Comparison of ENCODE assay signal across 8 cellular contexts in the genomic region with DNA sequence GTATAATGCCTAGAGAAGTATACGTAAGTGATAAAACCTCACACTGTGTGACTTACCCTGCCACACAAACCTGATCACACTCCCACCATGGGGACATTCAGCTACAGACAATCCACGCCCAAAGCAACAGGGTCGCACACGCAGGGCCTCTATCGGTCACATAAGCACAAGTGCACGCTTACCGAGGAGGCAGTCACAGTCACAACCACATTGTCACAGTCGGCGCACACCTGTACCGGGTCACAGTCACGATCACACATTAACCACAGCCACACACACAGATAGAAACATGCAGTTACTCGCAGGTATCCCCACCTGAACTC. TPM values are rescaled to one million over a fixed set of nuclear protein-coding genes. Genes with fewer than 3 reads are reported as not detected.
DNase-seq lines count a peak whose midpoint lies in the region; ATAC-seq and TF ChIP-seq lines count a peak whose summit lies in the region.

No MANE protein-coding gene starts in this region.

- no peaks in the 10 kb centered on the region for H3K27me3 Mint-ChIP-seq in stimulated activated naive CD8-positive, alpha-beta T cell treated with anti-CD3 and anti-CD28 coated beads, Interleukin-15, amount 100 ng/mL, for 72 hours

- H3K4me3 Mint-ChIP-seq in stimulated activated naive CD8-positive, alpha-beta T cell treated with anti-CD3 and anti-CD28 coated beads, Interleukin-15, amount 100 ng/mL, for 72 hours = peak overlapping the region; percentile 98 to 99

- H3K4me1 Mint-ChIP-seq in stimulated activated naive CD8-positive, alpha-beta T cell treated with anti-CD3 and anti-CD28 coated beads, Interleukin-15, amount 100 ng/mL, for 72 hours = peaks cover 29% of the 10 kb centered on the region

- H3K4me1 ChIP-seq in lower lobe of right lung = peaks cover 11% of the 10 kb centered on the region

- intact Hi-C loops in lower lobe of right lung (cut with DNase I) = no loop called here

- peak; percentile 22 for ATAC-seq in GM18867 (IDR thresholded peaks at IDR 0.05; ENCODE audit: unreplicated experiment)
- ATAC-seq in HG03342 (IDR thresholded peaks at IDR 0.05; ENCODE audit: unreplicated experiment) = peak; percentile 14
- ATAC-seq in lower lobe of right lung = peak in 1 of 2 donors; percentile 35
- peak; percentile 58 for ATAC-seq in stimulated activated naive CD8-positive, alpha-beta T cell treated with anti-CD3 and anti-CD28 coated beads, Interleukin-15, amount 100 ng/mL, for 72 hours

- TF ChIP-seq CTCF in BJ (IDR thresholded peaks at IDR 0.05; ENCODE audit: insufficient read depth, low read depth, low read length) (no peak), cardiac fibroblast (IDR thresholded peaks at IDR 0.05; ENCODE audit: low read depth, low read length) (no peak), lower lobe of right lung (IDR thresholded peaks at IDR 0.05) (no peak)

- H3K4me3 ChIP-seq in BJ (ENCODE audit: low read depth, low read length) (peak overlapping the region; percentile 51), cardiac fibroblast (replicated peaks in 1 of 2; ENCODE audit: low read depth in 2 of 2, low read length in 2 of 2) (peak overlapping the region; percentile 83 to 95), lower lobe of right lung (peak overlapping the region; percentile 86)

- H3K9me3 Mint-ChIP-seq in stimulated activated naive CD8-positive, alpha-beta T cell treated with anti-CD3 and anti-CD28 coated beads, Interleukin-15, amount 100 ng/mL, for 72 hours = peaks cover 11 to 30% of the 10 kb centered on the region in 2 donors

- CTCF ChIA-PET in BJ (lab: Yijun Ruan, JAX) = interaction anchor here (1.0 to 1.8 kb wide), 2 partner anchors 10 kb away, joined by 3 to 6 read pairs; no protein-coding TSS in a partner anchor

- H3K9me3 ChIP-seq in lower lobe of right lung = no peaks in the 10 kb centered on the region

- peak overlapping the region; percentile 100 for H3K27ac Mint-ChIP-seq in stimulated activated naive CD8-positive, alpha-beta T cell treated with anti-CD3 and anti-CD28 coated beads, Interleukin-15, amount 100 ng/mL, for 72 hours

- POLR2A ChIA-PET in BJ (lab: Charles Lee) = interaction anchor here (0.6 kb wide), 1 partner anchor 742 kb away, joined by 3 read pairs; no protein-coding TSS in a partner anchor

- H3K36me3 ChIP-seq in BJ (ENCODE audit: control insufficient read depth, insufficient read depth, low read length) (no peaks in the 10 kb centered on the region), lower lobe of right lung (no peaks in the 10 kb centered on the region)

- no peak for DNase-seq in BJ (ENCODE audit: low read depth)
- DNase-seq in RPMI7951 (ENCODE audit: low read depth) = peak; percentile 35
- DNase-seq in cardiac fibroblast (ENCODE audit: low read depth in 2 of 2) = peak; percentile 3 to 14
- no peak for DNase-seq in lower lobe of right lung
- peak in 1 of 2 donors; percentile 71 for DNase-seq in stimulated activated naive CD8-positive, alpha-beta T cell treated with anti-CD3 and anti-CD28 coated beads, Interleukin-15, amount 100 ng/mL, for 72 hours
- no peak for DNase-seq in putamen (ENCODE audit: low spot score)

- H3K27me3 ChIP-seq in BJ (ENCODE audit: control insufficient read depth, insufficient read depth, low read length) (no peaks in the 10 kb centered on the region), lower lobe of right lung (ENCODE audit: low read depth) (no peaks in the 10 kb centered on the region)

- H3K27ac ChIP-seq in lower lobe of right lung = peak overlapping the region; percentile 94

RNA-seq across cellular contexts. Expression of a gene that starts 0.6 kb away (rescaled TPM):
- polyA plus RNA-seq in BJ (2011; rRNA removed) = 3.6 and 3.7 TPM in 2 replicates
- 5.1 and 6.1 TPM in 2 replicates for polyA minus RNA-seq in BJ (2011; rRNA and poly(A)+ RNA removed)
- total RNA-seq in RPMI7951 (2014; rRNA removed; shearing (Covaris generic)) = 15.0 and 16.3 TPM in 2 replicates
- 11.3 TPM for total RNA-seq in lower lobe of right lung

RNA-seq across cellular contexts. Expression of a gene that starts 39.3 kb away (rescaled TPM):
- polyA plus RNA-seq in BJ (2011; rRNA removed) = 3.6 and 11.0 TPM in 2 replicates
- 9.3 and 10.0 TPM in 2 replicates for polyA minus RNA-seq in BJ (2011; rRNA and poly(A)+ RNA removed)
- 22.6 and 49.5 TPM in 2 replicates for total RNA-seq in RPMI7951 (2014; rRNA removed; shearing (Covaris generic))
- 12.5 TPM for total RNA-seq in lower lobe of right lung

Comparison
In these comparisons a context has a peak if more than half of its experiments do, and no peak if none do; other contexts are left out.
1. DNase-seq: peak in RPMI7951 (single experiment) and cardiac fibroblast (2 of 2); none in BJ (single experiment), lower lobe of right lung (single experiment) and putamen (single experiment).
2. Peak in every context shown above with its lines, with median percentiles within 50 percentile points of each other: H3K4me3 ChIP-seq.